ENCODE assay signal across 8 cellular contexts in genomic region chr1:181038399-181038873, GRCh38. TPM values are rescaled to one million over a fixed set of nuclear protein-coding genes. Genes with fewer than 3 reads are reported as not detected.
A peak's percentile ranks its signal among the peaks of the same experiment; 100 is the strongest.
DNase-seq lines count a peak whose midpoint lies in the region; ATAC-seq and TF ChIP-seq lines count a peak whose summit lies in the region.

No MANE protein-coding gene starts in this region.

- H3K4me3 ChIP-seq in AG04449 (ENCODE audit: low read depth, low read length): no peak overlapping the region
- no peak overlapping the region for H3K4me3 ChIP-seq in OCI-LY3 (ENCODE audit: low read length)
- H3K4me3 ChIP-seq in fibroblast of lung (replicated peaks in 1 of 4; ENCODE audit: control extremely low read depth in 1 of 4, insufficient read depth in 1 of 4, low read depth in 3 of 4, low read length in 4 of 4): no peak overlapping the region
- no peak overlapping the region for H3K4me3 ChIP-seq in neuronal stem cell (ENCODE audit: low read length in 2 of 2)

- no peaks in the 10 kb centered on the region for H4K20me1 ChIP-seq in OCI-LY3 (ENCODE audit: insufficient read depth, low read length)
- H4K20me1 ChIP-seq in fibroblast of lung (ENCODE audit: control insufficient read depth, extremely low read depth, insufficient read depth, low read length): no peaks in the 10 kb centered on the region

- DNase-seq in AG04449 (ENCODE audit: low read depth, low spot score): no peak
- DNase-seq in activated T-cell treated with anti-CD3 and anti-CD28 coated beads for 4 hours: peak; percentile 51
- DNase-seq in fibroblast of lung (ENCODE audit: low read depth in 2 of 2): peak; percentile 58 to 63
- peak; percentile 61 for DNase-seq in neuronal stem cell (ENCODE audit: low spot score)
- no peak for DNase-seq in cortex of kidney (lab: John Stamatoyannopoulos, UW)

- H4K91ac ChIP-seq in neuronal stem cell (ENCODE audit: low read depth, low read length, poor library complexity): no peak overlapping the region

- H3K9me3 ChIP-seq in OCI-LY3 (ENCODE audit: insufficient read depth, low read length): no peaks in the 10 kb centered on the region
- no peaks in the 10 kb centered on the region for H3K9me3 ChIP-seq in fibroblast of lung (ENCODE audit: control insufficient read depth, insufficient read depth, low read depth, low read length)
- no peaks in the 10 kb centered on the region for H3K9me3 ChIP-seq in neuronal stem cell (replicated peaks in 1 of 2; ENCODE audit: control insufficient read depth in 2 of 2, insufficient read depth in 1 of 2, low read depth in 1 of 2, low read length in 2 of 2)

- H3K27me3 ChIP-seq in OCI-LY3 (ENCODE audit: low read depth, low read length) (no peaks in the 10 kb centered on the region), fibroblast of lung (ENCODE audit: control insufficient read depth, insufficient read depth, low read length) (no peaks in the 10 kb centered on the region), neuronal stem cell (ENCODE audit: control insufficient read depth in 3 of 3, insufficient read depth in 3 of 3, low read depth in 1 of 3, low read length in 3 of 3) (no peaks in the 10 kb centered on the region)

- POLR2A ChIA-PET in AG04449 (lab: Yijun Ruan, JAX): no interaction called here

- H3K4me2 ChIP-seq in OCI-LY3 (ENCODE audit: low read length): no peak overlapping the region
- H3K4me2 ChIP-seq in fibroblast of lung (ENCODE audit: extremely low read depth, insufficient read depth, low read length): no peak overlapping the region
- H3K4me2 ChIP-seq in neuronal stem cell (ENCODE audit: insufficient read depth, low read length, poor library complexity, severe bottlenecking): no peak overlapping the region

- ATAC-seq in GM18517 (IDR thresholded peaks at IDR 0.05; ENCODE audit: unreplicated experiment): peak; percentile 43

- H3K18ac ChIP-seq in neuronal stem cell (ENCODE audit: low read length): no peak overlapping the region

- TF ChIP-seq CTCF in AG04449 (IDR thresholded peaks at IDR 0.05; ENCODE audit: insufficient read depth, low read length, missing control alignments): peak; percentile 84
- peak; percentile 88 for TF ChIP-seq CTCF in OCI-LY3 (IDR thresholded peaks at IDR 0.05; ENCODE audit: low read depth, low read length)
- peak; percentile 63 to 76 for TF ChIP-seq CTCF in fibroblast of lung (conservative IDR thresholded peaks at IDR 0.05 in 1 of 2, IDR thresholded peaks at IDR 0.05 in 1 of 2; ENCODE audit: low read depth in 1 of 2, low read length in 2 of 2)

- H2BK12ac ChIP-seq in neuronal stem cell (ENCODE audit: low read length): no peak overlapping the region

- H3K79me2 ChIP-seq in OCI-LY3 (ENCODE audit: low read length): peaks cover 8% of the 10 kb centered on the region
- H3K79me2 ChIP-seq in fibroblast of lung (ENCODE audit: control insufficient read depth, insufficient read depth, low read length): peaks cover 3% of the 10 kb centered on the region

- H3K23ac ChIP-seq in neuronal stem cell (ENCODE audit: low read depth, low read length, poor library complexity): no peak overlapping the region

- peak; percentile 86 for TF ChIP-seq RAD21 in Ishikawa (IDR thresholded peaks at IDR 0.05; ENCODE audit: low read depth)

- no peak for TF ChIP-seq EP300 in Ishikawa (IDR thresholded peaks at IDR 0.05; ENCODE audit: borderline replicate concordance)

- H2BK5ac ChIP-seq in neuronal stem cell (ENCODE audit: low read length): no peak overlapping the region

- H3K4me1 ChIP-seq in OCI-LY3 (ENCODE audit: low read length) (peaks cover 14% of the 10 kb centered on the region), fibroblast of lung (ENCODE audit: control insufficient read depth, extremely low read depth, insufficient read depth, low read length) (no peaks in the 10 kb centered on the region), neuronal stem cell (ENCODE audit: control insufficient read depth in 2 of 2, insufficient read depth in 1 of 2, low read depth in 1 of 2, low read length in 2 of 2) (no peaks in the 10 kb centered on the region)

- no peak overlapping the region for H3K4ac ChIP-seq in neuronal stem cell (ENCODE audit: low read length)

- H3K14ac ChIP-seq in neuronal stem cell (ENCODE audit: low read length): no peak overlapping the region

- no peak overlapping the region for H2AK5ac ChIP-seq in neuronal stem cell (ENCODE audit: low read depth, low read length)

- H3K36me3 ChIP-seq in OCI-LY3 (replicated peaks; ENCODE audit: low read depth, low read length) (peaks cover 3% of the 10 kb centered on the region), fibroblast of lung (ENCODE audit: control insufficient read depth, insufficient read depth, low read length) (no peaks in the 10 kb centered on the region), neuronal stem cell (replicated peaks in 1 of 2; ENCODE audit: control insufficient read depth in 2 of 2, insufficient read depth in 2 of 2, low read length in 2 of 2) (no peaks in the 10 kb centered on the region)

- no CpG with 5 or more reads among the region's 5 CpGs for WGBS in neuronal stem cell (ENCODE audit: extremely low coverage in 2 of 2, insufficient read length in 2 of 2, insufficient replicate concordance in 1 of 2), 2 donors

- H3K79me1 ChIP-seq in neuronal stem cell (ENCODE audit: low read depth, low read length): no peaks in the 10 kb centered on the region

- no peak overlapping the region for H2BK120ac ChIP-seq in neuronal stem cell (ENCODE audit: low read depth, low read length)

- no peak overlapping the region for H3K9ac ChIP-seq in OCI-LY3 (ENCODE audit: low read length)
- H3K9ac ChIP-seq in fibroblast of lung (ENCODE audit: insufficient read depth, low read length): no peak overlapping the region
- H3K9ac ChIP-seq in neuronal stem cell (ENCODE audit: low read depth, low read length, poor library complexity): no peak overlapping the region

- CTCF ChIA-PET in AG04449 (lab: Yijun Ruan, JAX): interaction anchor here (0.7 to 17.3 kb wide), 24 partner anchors 10 to 157 kb away, joined by 3 to 362 read pairs (median 4); no protein-coding TSS in a partner anchor

- no peak overlapping the region for H2BK15ac ChIP-seq in neuronal stem cell (ENCODE audit: low read length)

- H2AFZ ChIP-seq in OCI-LY3 (ENCODE audit: low read depth, low read length): no peak overlapping the region
- no peak overlapping the region for H2AFZ ChIP-seq in fibroblast of lung (ENCODE audit: low read length)
- no peak overlapping the region for H2AFZ ChIP-seq in neuronal stem cell (ENCODE audit: low read length)

- H3K27ac ChIP-seq in OCI-LY3 (ENCODE audit: low read length): no peak overlapping the region
- H3K27ac ChIP-seq in fibroblast of lung (ENCODE audit: insufficient read depth, low read length): no peak overlapping the region
- no peak overlapping the region for H3K27ac ChIP-seq in neuronal stem cell (replicated peaks; ENCODE audit: low read length)

- H4K8ac ChIP-seq in neuronal stem cell (ENCODE audit: low read depth, low read length): no peak overlapping the region

TF ChIP-seq in Ishikawa, 13 proteins besides CTCF, POLR2A, EP300 and RAD21 (continues in another document):
- TF ChIP-seq TAF1 (IDR thresholded peaks at IDR 0.05; ENCODE audit: low read depth) (no peak), CREB1 (IDR thresholded peaks at IDR 0.05; ENCODE audit: low read depth) (no peak), USF1 (IDR thresholded peaks at IDR 0.05) (no peak), TCF12 (IDR thresholded peaks at IDR 0.05; ENCODE audit: low read depth) (no peak), NFIC (IDR thresholded peaks at IDR 0.05) (no peak), YY1 (IDR thresholded peaks at IDR 0.05; ENCODE audit: low read depth) (no peak), EGR1 (IDR thresholded peaks at IDR 0.05) (no peak)

RNA-seq across cellular contexts. Expression of gene MR1, which starts 4.7 kb away (rescaled TPM):
- 14.9 and 42.1 TPM in 2 replicates for total RNA-seq in fibroblast of lung
- polyA plus RNA-seq in fibroblast of lung: 35.3 and 41.6 TPM in 2 replicates
- 23.4 and 27.6 TPM in 2 replicates for polyA plus RNA-seq in fibroblast of lung (2012)
- 15.7 and 24.7 TPM in 2 replicates for polyA minus RNA-seq in fibroblast of lung (ENCODE audit: low replicate concordance)
- 0.10 TPM for polyA plus RNA-seq in neuronal stem cell (2013, experiment 1 of 2)
- 0.06 TPM for polyA plus RNA-seq in neuronal stem cell (2013, experiment 2 of 2)

RNA-seq across cellular contexts. Expression of gene STX6, which starts 15.8 kb away (rescaled TPM):
- 31.3 and 37.2 TPM in 2 replicates for total RNA-seq in fibroblast of lung
- 19.6 and 20.4 TPM in 2 replicates for polyA plus RNA-seq in fibroblast of lung
- 17.8 and 18.6 TPM in 2 replicates for polyA plus RNA-seq in fibroblast of lung (2012)
- polyA minus RNA-seq in fibroblast of lung (ENCODE audit: low replicate concordance): 21.8 and 25.1 TPM in 2 replicates
- 15.7 TPM for polyA plus RNA-seq in neuronal stem cell (2013, experiment 1 of 2)
- polyA plus RNA-seq in neuronal stem cell (2013, experiment 2 of 2): 16.0 TPM

RNA-seq across cellular contexts. Expression of gene IER5, which starts 50.1 kb away (rescaled TPM):
- total RNA-seq in fibroblast of lung: 31.1 and 42.8 TPM in 2 replicates
- 19.1 and 24.2 TPM in 2 replicates for polyA plus RNA-seq in fibroblast of lung
- 26.0 and 33.9 TPM in 2 replicates for polyA plus RNA-seq in fibroblast of lung (2012)
- 8.7 and 13.4 TPM in 2 replicates for polyA minus RNA-seq in fibroblast of lung (ENCODE audit: low replicate concordance)
- polyA plus RNA-seq in neuronal stem cell (2013, experiment 1 of 2): 11.5 TPM
- polyA plus RNA-seq in neuronal stem cell (2013, experiment 2 of 2): 11.4 TPM

Comparison
In these comparisons a context has a peak if more than half of its experiments do, and no peak if none do; other contexts are left out.
1. DNase-seq: peak in activated T-cell treated with anti-CD3 and anti-CD28 coated beads for 4 hours (single experiment), fibroblast of lung (2 of 2) and neuronal stem cell (single experiment); none in AG04449 (single experiment) and cortex of kidney (single experiment).
2. Peak in every context shown above with its lines, with median percentiles within 50 percentile points of each other: CTCF ChIP-seq.